ENCODE assay signal across 11 cellular contexts in genomic region chr20:32362924-32363364, GRCh38. TPM values are rescaled to one million over a fixed set of nuclear protein-coding genes. Genes with fewer than 3 reads are reported as not detected.
DNase-seq lines count a peak whose midpoint lies in the region; ATAC-seq, FAIRE-seq and TF ChIP-seq lines count a peak whose summit lies in the region.
"Had no signal": no experiment of that assay in that cellular context is flagged by ENCODE, and none has a peak within 500 bp of the region (broad histone marks: within the 10 kb centered on the region; RNA-seq: fewer than 3 reads in every experiment).

No MANE protein-coding gene starts in this region.

- H3K9ac ChIP-seq in HepG2 (ENCODE audit: insufficient read depth, low read depth, low read length) = 0 out of 2 replicates have a peak overlapping the region, but pooled peaks have one; percentile 17

- H3K36me3 Mint-ChIP-seq in activated naive CD8-positive, alpha-beta T cell = peaks cover 6% of the 10 kb centered on the region
- peaks cover 0 to 17% (median 5%) of the 10 kb centered on the region in 5 donors for H3K36me3 Mint-ChIP-seq in naive thymus-derived CD4-positive, alpha-beta T cell

- H3K36me3 ChIP-seq in HepG2 (replicated peaks in 1 of 2; ENCODE audit: control insufficient read depth in 1 of 2, insufficient read depth in 2 of 2, low read length in 2 of 2) = peaks cover 3 to 14% of the 10 kb centered on the region in 2 experiments; a peak in 4 of 5 replicates
- H3K36me3 ChIP-seq in right lobe of liver = no peaks in the 10 kb centered on the region
- H3K36me3 ChIP-seq in naive thymus-derived CD4-positive, alpha-beta T cell (ENCODE audit: control insufficient read depth in 2 of 3, insufficient read depth in 3 of 3, low read length in 3 of 3) = peaks cover 0 to 5% (median 0%) of the 10 kb centered on the region in 3 experiments

- peak overlapping the region; percentile 93 for H3K4me2 ChIP-seq in HepG2 (ENCODE audit: low read depth, low read length)

- H3K27ac ChIP-seq in HepG2 (ENCODE audit: extremely low read length, insufficient read depth, low read length) (peak overlapping the region; percentile 10), right lobe of liver (no peak overlapping the region), caudate nucleus (ENCODE audit: low read depth, low read length) (no peak overlapping the region)
- peak overlapping the region; percentile 4 for H3K27ac ChIP-seq in naive thymus-derived CD4-positive, alpha-beta T cell (ENCODE audit: low read depth, low read length)
- H3K27ac ChIP-seq: foreskin keratinocyte had no signal

- intact Hi-C loops in HepG2 (cut with micrococcal nuclease; ENCODE audit: unreplicated experiment) (no loop called here), right lobe of liver (cut with DNase I) (no loop called here)
- intact Hi-C loops in naive thymus-derived CD4-positive, alpha-beta T cell (cut with micrococcal nuclease) = no loop called here

- ATAC-seq in HepG2 = no peak
- no peak for ATAC-seq in right lobe of liver
- ATAC-seq in naive thymus-derived CD4-positive, alpha-beta T cell = no peak
- ATAC-seq in GM21390 (IDR thresholded peaks at IDR 0.05; ENCODE audit: unreplicated experiment) = no peak
- no peak for ATAC-seq in HG02588 (IDR thresholded peaks at IDR 0.05; ENCODE audit: unreplicated experiment)
- ATAC-seq: foreskin keratinocyte had no signal

- H3K9me3 Mint-ChIP-seq in activated naive CD8-positive, alpha-beta T cell (ENCODE audit: low read depth) = no peaks in the 10 kb centered on the region
- H3K9me3 Mint-ChIP-seq in naive thymus-derived CD4-positive, alpha-beta T cell = no peaks in the 10 kb centered on the region

- peak; percentile 54 for DNase-seq in HepG2 (ENCODE audit: low spot score)
- no peak for DNase-seq in right lobe of liver
- DNase-seq in naive thymus-derived CD4-positive, alpha-beta T cell = no peak
- no peak for DNase-seq in caudate nucleus (lab: John Stamatoyannopoulos, UW)
- DNase-seq in D721Med (ENCODE audit: insufficient read length, low spot score) = no peak
- DNase-seq: foreskin keratinocyte, NCI-H2029 had no signal

- H3K4me3 ChIP-seq in HepG2 (replicated peaks in 1 of 3; ENCODE audit: insufficient read depth in 1 of 3, low read depth in 2 of 3, low read length in 3 of 3) = no peak overlapping the region
- no peak overlapping the region for H3K4me3 ChIP-seq in right lobe of liver
- no peak overlapping the region for H3K4me3 ChIP-seq in naive thymus-derived CD4-positive, alpha-beta T cell (ENCODE audit: low read length)
- H3K4me3 ChIP-seq: upper lobe of left lung had no signal

- peaks cover 91% of the 10 kb centered on the region for H4K20me1 ChIP-seq in HepG2 (ENCODE audit: insufficient read depth, low read length)

- H2AFZ ChIP-seq in HepG2 (ENCODE audit: low read length) = no peak overlapping the region

- POLR2A ChIA-PET in HepG2 (lab: Yijun Ruan, JAX) = interaction anchor here (2.2 kb wide), 1 partner anchor 18 kb away, joined by 6 read pairs; no protein-coding TSS in a partner anchor
- POLR2A ChIA-PET in naive thymus-derived CD4-positive, alpha-beta T cell (lab: Charles Lee) = interaction anchor here (0.5 to 0.6 kb wide), 2 partner anchors 27 to 192 kb away, joined by 5 read pairs; no protein-coding TSS in a partner anchor

- TF ChIP-seq EP300 in HepG2 (IDR thresholded peaks at IDR 0.05; ENCODE audit: low read depth in 2 of 2, low read length in 2 of 2) = no peak
- no peak for TF ChIP-seq EP300 in HepG2 (CRISPR knock-in tag; IDR thresholded peaks at IDR 0.05; ENCODE audit: borderline replicate concordance)

- TF ChIP-seq POLR2A in HepG2 (IDR thresholded peaks at IDR 0.05; ENCODE audit: insufficient read depth in 1 of 2, low read depth in 2 of 2, low read length in 2 of 2) (no peak), right lobe of liver (IDR thresholded peaks at IDR 0.05) (no peak)

- H3K27ac Mint-ChIP-seq in activated naive CD8-positive, alpha-beta T cell = peak overlapping the region; percentile 67
- H3K27ac Mint-ChIP-seq in naive thymus-derived CD4-positive, alpha-beta T cell = peak overlapping the region in 8 of 9 donors; percentile 55 to 95 (median 72)

- CTCF ChIA-PET in HepG2 (lab: Yijun Ruan, JAX; ENCODE audit: low intra/inter-chr PET ratio, low total read pairs) = no interaction called here
- CTCF ChIA-PET in naive thymus-derived CD4-positive, alpha-beta T cell (lab: Charles Lee) = interaction anchor here (0.6 to 1.2 kb wide), 2 partner anchors 290 to 292 kb away, joined by 3 read pairs; no protein-coding TSS in a partner anchor

- FAIRE-seq in HepG2 (lab: Jason Lieb, UNC) = no peak
- FAIRE-seq in D721Med (lab: Jason Lieb, UNC) = no peak

- TF ChIP-seq CTCF in HepG2 (CRISPR knock-in tag; IDR thresholded peaks at IDR 0.05) = no peak
- no peak for TF ChIP-seq CTCF in right lobe of liver (IDR thresholded peaks at IDR 0.05)
- no peak for TF ChIP-seq CTCF in D721Med (IDR thresholded peaks at IDR 0.05; ENCODE audit: insufficient read depth, missing control alignments)

- H3K4me1 ChIP-seq in HepG2 (ENCODE audit: insufficient read depth, low read length) (peaks cover 82% of the 10 kb centered on the region), right lobe of liver (peaks cover 0 to 57% (median 25%) of the 10 kb centered on the region in 4 donors)
- H3K4me1 ChIP-seq in naive thymus-derived CD4-positive, alpha-beta T cell (ENCODE audit: control insufficient read depth in 2 of 2, insufficient read depth in 2 of 2, low read length in 2 of 2) = peaks cover 22 to 57% of the 10 kb centered on the region in 2 donors
- H3K4me1 ChIP-seq: foreskin keratinocyte had no signal

- WGBS in HepG2 (ENCODE audit: low lambda C conversion rate) = 61% methylated on average over 2 of the region's 2 CpGs
- 31% methylated on average over 2 of the region's 2 CpGs for WGBS in right lobe of liver (ENCODE audit: insufficient coverage, low coverage, low lambda C conversion rate, missing lambda C conversion rate)

- in situ Hi-C loops in HepG2 (cut with HindIII; ENCODE audit: extremely low pct_ligation_motif_present, low pct_unique_long_range_greater_than_20kb) = no loop called here

- H3K4me1 Mint-ChIP-seq in activated naive CD8-positive, alpha-beta T cell (ENCODE audit: low read depth) = peaks cover 81% of the 10 kb centered on the region
- peaks cover 64 to 90% (median 81%) of the 10 kb centered on the region in 7 donors for H3K4me1 Mint-ChIP-seq in naive thymus-derived CD4-positive, alpha-beta T cell

- peak overlapping the region; percentile 96 for H3K4me3 Mint-ChIP-seq in activated naive CD8-positive, alpha-beta T cell
- peak overlapping the region; percentile 6 to 95 (median 64) for H3K4me3 Mint-ChIP-seq in naive thymus-derived CD4-positive, alpha-beta T cell

- H3K9me3 ChIP-seq in HepG2 (ENCODE audit: low read length) (no peaks in the 10 kb centered on the region), right lobe of liver (no peaks in the 10 kb centered on the region)
- H3K9me3 ChIP-seq in naive thymus-derived CD4-positive, alpha-beta T cell (ENCODE audit: control insufficient read depth in 2 of 3, low read length in 3 of 3) = no peaks in the 10 kb centered on the region
- H3K9me3 ChIP-seq: upper lobe of left lung had no signal

- no peak for TF ChIP-seq RAD21 in HepG2 (CRISPR knock-in tag; IDR thresholded peaks at IDR 0.05)

- H3K27me3 Mint-ChIP-seq in activated naive CD8-positive, alpha-beta T cell = no peaks in the 10 kb centered on the region
- H3K27me3 Mint-ChIP-seq in naive thymus-derived CD4-positive, alpha-beta T cell = no peaks in the 10 kb centered on the region

- no TSS peak for BruUV-seq in HepG2 (replicated peaks; lab: Mats Ljungman, UMichigan)

- H3K27me3 ChIP-seq in HepG2 (ENCODE audit: control insufficient read depth in 1 of 2, insufficient read depth in 2 of 2, low read length in 2 of 2) (no peaks in the 10 kb centered on the region; a peak in 1 of 5 replicates), right lobe of liver (no peaks in the 10 kb centered on the region)
- H3K27me3 ChIP-seq in naive thymus-derived CD4-positive, alpha-beta T cell (ENCODE audit: control insufficient read depth in 2 of 2, insufficient read depth in 2 of 2, low read length in 2 of 2) = no peaks in the 10 kb centered on the region
- H3K27me3 ChIP-seq: foreskin keratinocyte, upper lobe of left lung had no signal

- H3K79me2 ChIP-seq in HepG2 (ENCODE audit: insufficient read depth, low read length) = peaks cover 91% of the 10 kb centered on the region

RNA-seq across cellular contexts. Expression of gene ASXL1, which starts 4.8 kb away (rescaled TPM):
- 47.3 and 62.1 TPM in 2 replicates for total RNA-seq in HepG2 (2016; rRNA removed; fragmentation: Illumina TruSeq; extraction: Trizol)
- 105 and 126 TPM in 2 replicates for total RNA-seq in HepG2 (2016; cell fraction: cytosol; rRNA removed; fragmentation: Illumina TruSeq; extraction: Trizol; ENCODE audit: low read depth)
- 44.0 and 55.9 TPM in 2 replicates for total RNA-seq in HepG2 (2016; cell fraction: insoluble cytoplasmic fraction; rRNA removed; fragmentation: Illumina TruSeq; extraction: Trizol)
- 30.9 and 35.4 TPM in 2 replicates for total RNA-seq in HepG2 (2016; cell fraction: membrane; rRNA removed; fragmentation: Illumina TruSeq; extraction: Trizol)
- 122 and 129 TPM in 2 replicates for total RNA-seq in HepG2 (2016; cell fraction: nucleus; rRNA removed; fragmentation: Illumina TruSeq; extraction: Trizol)
- 74.8 and 87.6 TPM in 2 replicates for polyA plus RNA-seq in HepG2 (2011; rRNA removed)
- 40.1 and 42.6 TPM in 2 replicates for polyA plus RNA-seq in HepG2 (2011; cell fraction: cytosol; rRNA removed)
- polyA plus RNA-seq in HepG2 (2011; cell fraction: nucleus; rRNA removed) = 375 and 376 TPM in 2 replicates
- 81.3 and 96.1 TPM in 2 replicates for polyA plus RNA-seq in HepG2 (2012)
- polyA plus RNA-seq in HepG2 (2016; cell fraction: cytosol; fragmentation: Illumina TruSeq; extraction: Trizol; ENCODE audit: low read depth) = 26.1 and 28.4 TPM in 2 replicates
- 37.0 and 39.4 TPM in 2 replicates for polyA plus RNA-seq in HepG2 (2016; cell fraction: insoluble cytoplasmic fraction; fragmentation: Illumina TruSeq; extraction: Trizol; ENCODE audit: low read depth)
- polyA plus RNA-seq in HepG2 (2016; cell fraction: membrane; fragmentation: Illumina TruSeq; extraction: Trizol; ENCODE audit: low read depth) = 24.4 and 25.2 TPM in 2 replicates
- 241 and 272 TPM in 2 replicates for polyA plus RNA-seq in HepG2 (2016; cell fraction: nucleus; fragmentation: Illumina TruSeq; extraction: Trizol; ENCODE audit: insufficient read depth, low read depth)
- 94.1 and 144 TPM in 2 replicates for polyA minus RNA-seq in HepG2 (2011; rRNA and poly(A)+ RNA removed; ENCODE audit: low replicate concordance)
- polyA minus RNA-seq in HepG2 (2011; cell fraction: cytosol; rRNA and poly(A)+ RNA removed) = 66.7 and 75.3 TPM in 2 replicates
- 263 and 294 TPM in 2 replicates for polyA minus RNA-seq in HepG2 (2011; cell fraction: nucleus; rRNA and poly(A)+ RNA removed)
- total RNA-seq in right lobe of liver = 10 to 100 TPM; 18.9 to 41.8 (median 26.0) TPM
- 100 to 1,000 TPM; 106 to 200 (median 158) TPM for total RNA-seq in naive thymus-derived CD4-positive, alpha-beta T cell
- 10 to 100 TPM; 14.7 to 18.8 TPM for polyA plus RNA-seq in naive thymus-derived CD4-positive, alpha-beta T cell

Comparison
In these comparisons a context has a peak if more than half of its experiments do, and no peak if none do; other contexts are left out.
1. H3K27ac ChIP-seq: peak in HepG2 (single experiment) and naive thymus-derived CD4-positive, alpha-beta T cell (single experiment); none in right lobe of liver (0 of 3) and caudate nucleus (single experiment).